13 cellular contexts compared by ENCODE assay signal in genomic region chr3:171165499-171165921, GRCh38.
DNase-seq lines count a peak whose midpoint lies in the region; ATAC-seq and TF ChIP-seq lines count a peak whose summit lies in the region.
"Had no signal": no experiment of that assay in that cellular context is flagged by ENCODE, and none has a peak within 500 bp of the region (broad histone marks: within the 10 kb centered on the region; RNA-seq: fewer than 3 reads in every experiment).

No MANE protein-coding gene starts in this region.

- peak overlapping the region; percentile 25 for H3K4me3 Mint-ChIP-seq in T-helper 1 cell treated with Interleukin-12 subunit alpha and Interleukin-12 subunit beta and Interleukin-4 antibody, amounts not matched to agents 30 μg/mL and 1 μg/mL, for 36 hours
- H3K4me3 Mint-ChIP-seq in immature natural killer cell, result no peak overlapping the region

- peaks cover 3 to 8% of the 10 kb centered on the region in 2 donors for H3K9me3 ChIP-seq in ascending aorta
- H3K9me3 ChIP-seq: thyroid gland had no signal

- intact Hi-C loops in ascending aorta (cut with DNase I), result no loop called here

- no peak for TF ChIP-seq CTCF in ascending aorta (IDR thresholded peaks at IDR 0.05)

- DNase-seq in immature natural killer cell, result no peak
- DNase-seq in mucosa of gallbladder (ENCODE audit: low spot score), result no peak
- no peak for DNase-seq in mesenteric fat pad (ENCODE audit: low spot score)
- DNase-seq in ascending aorta (ENCODE audit: low spot score in 2 of 2), result no peak
- no peak for DNase-seq in GM19240 (ENCODE audit: insufficient read length, low spot score)
- DNase-seq: NCI-H2029; stimulated activated CD4-positive, alpha-beta T cell treated with anti-CD3 and anti-CD28 coated beads, Interleukin-2, amount 100 ng/mL, for 48 hours; thyroid gland had no signal

- H3K36me3 ChIP-seq in ascending aorta, result peaks cover 2 to 5% of the 10 kb centered on the region in 2 donors
- H3K36me3 ChIP-seq: thyroid gland had no signal

- ATAC-seq in GM18867 (IDR thresholded peaks at IDR 0.05; ENCODE audit: unreplicated experiment), result peak; percentile 69
- peak; percentile 41 for ATAC-seq in GM21619 (IDR thresholded peaks at IDR 0.05; ENCODE audit: unreplicated experiment)
- ATAC-seq: Right ventricle myocardium inferior had no signal

- no peak overlapping the region for H3K4me3 ChIP-seq in ascending aorta
- H3K4me3 ChIP-seq: coronary artery, thyroid gland had no signal

- no peaks in the 10 kb centered on the region for H3K27me3 ChIP-seq in ascending aorta
- H3K27me3 ChIP-seq: thyroid gland had no signal

- H3K4me1 ChIP-seq in ascending aorta, result no peaks in the 10 kb centered on the region
- H3K4me1 ChIP-seq: thyroid gland had no signal

- H3K9me3 Mint-ChIP-seq in T-helper 1 cell treated with Interleukin-12 subunit alpha and Interleukin-12 subunit beta and Interleukin-4 antibody, amounts not matched to agents 30 μg/mL and 1 μg/mL, for 36 hours, result peaks cover 8% of the 10 kb centered on the region
- no peaks in the 10 kb centered on the region for H3K9me3 Mint-ChIP-seq in immature natural killer cell

- peak overlapping the region; percentile 53 for H3K27ac Mint-ChIP-seq in T-helper 1 cell treated with Interleukin-12 subunit alpha and Interleukin-12 subunit beta and Interleukin-4 antibody, amounts not matched to agents 30 μg/mL and 1 μg/mL, for 36 hours
- H3K27ac Mint-ChIP-seq in immature natural killer cell, result peak overlapping the region in 5 of 6 donors; percentile 32 to 82 (median 70)

- H3K27me3 Mint-ChIP-seq in T-helper 1 cell treated with Interleukin-12 subunit alpha and Interleukin-12 subunit beta and Interleukin-4 antibody, amounts not matched to agents 30 μg/mL and 1 μg/mL, for 36 hours (ENCODE audit: low read depth), result no peaks in the 10 kb centered on the region
- H3K27me3 Mint-ChIP-seq in immature natural killer cell (ENCODE audit: low read depth in 3 of 3), result peaks cover 0 to 2% (median 0%) of the 10 kb centered on the region in 3 donors

- peaks cover 49% of the 10 kb centered on the region for H3K36me3 Mint-ChIP-seq in T-helper 1 cell treated with Interleukin-12 subunit alpha and Interleukin-12 subunit beta and Interleukin-4 antibody, amounts not matched to agents 30 μg/mL and 1 μg/mL, for 36 hours (ENCODE audit: low read depth)
- peaks cover 44 to 56% (median 51%) of the 10 kb centered on the region in 3 donors for H3K36me3 Mint-ChIP-seq in immature natural killer cell

- H3K4me1 Mint-ChIP-seq in T-helper 1 cell treated with Interleukin-12 subunit alpha and Interleukin-12 subunit beta and Interleukin-4 antibody, amounts not matched to agents 30 μg/mL and 1 μg/mL, for 36 hours (ENCODE audit: low read depth), result peaks cover 21% of the 10 kb centered on the region
- peaks cover 4 to 11% of the 10 kb centered on the region in 2 donors for H3K4me1 Mint-ChIP-seq in immature natural killer cell

- H3K27ac ChIP-seq in ascending aorta, result no peak overlapping the region
- H3K27ac ChIP-seq: coronary artery, thyroid gland had no signal
